Comparison of ENCODE assay signal across 1 cellular context in the genomic region with DNA sequence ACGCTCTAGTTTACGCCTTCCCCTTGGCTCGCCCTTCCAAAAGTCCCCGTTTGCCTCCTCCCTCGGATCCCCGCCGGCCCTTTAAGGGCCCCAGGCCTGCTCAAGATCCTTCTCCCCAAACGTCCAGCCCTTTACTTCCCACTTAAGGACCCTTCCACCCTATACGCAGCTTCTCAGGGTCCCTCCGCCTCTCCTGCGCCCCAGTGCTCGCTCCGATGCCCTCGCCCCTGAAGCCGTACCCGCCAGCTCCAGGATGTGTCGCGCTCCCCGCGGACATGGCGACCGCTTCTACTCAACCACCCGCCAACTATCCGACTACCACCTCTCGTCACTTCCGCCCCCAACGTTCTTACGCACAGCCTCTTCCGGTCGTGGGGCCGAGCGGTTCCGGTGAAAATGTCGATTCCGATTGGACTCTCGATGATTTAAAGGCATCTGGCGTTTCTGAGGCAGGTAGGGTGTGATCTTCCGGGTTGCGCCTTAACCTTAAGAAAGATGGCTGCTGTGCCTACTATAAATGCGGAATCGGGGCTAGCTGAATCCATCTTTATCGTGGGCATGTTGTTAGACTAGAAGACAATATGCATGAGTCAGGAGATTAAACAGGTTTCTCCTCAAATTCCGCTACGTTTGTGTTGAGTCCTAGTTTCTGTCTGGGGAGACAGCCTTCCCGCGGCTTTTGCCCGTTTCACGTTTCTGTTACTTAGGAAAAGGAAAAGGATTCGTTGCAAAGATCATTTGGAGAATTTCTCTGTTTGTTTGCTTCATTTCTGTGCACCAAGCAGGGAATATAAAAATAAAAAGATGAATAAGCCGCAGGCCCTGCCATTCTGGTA.
TF ChIP-seq lines count a peak whose summit lies in the region.

A gene (minus strand): TSS at position 317 of the 836 bp plus-strand sequence. CDS start 40 bp downstream, at position 277.

TF ChIP-seq in HepG2, 621 proteins besides CTCF, POLR2A, EP300 and RAD21 (continued from another document and continues in another):
- TF ChIP-seq, protein P1, sequence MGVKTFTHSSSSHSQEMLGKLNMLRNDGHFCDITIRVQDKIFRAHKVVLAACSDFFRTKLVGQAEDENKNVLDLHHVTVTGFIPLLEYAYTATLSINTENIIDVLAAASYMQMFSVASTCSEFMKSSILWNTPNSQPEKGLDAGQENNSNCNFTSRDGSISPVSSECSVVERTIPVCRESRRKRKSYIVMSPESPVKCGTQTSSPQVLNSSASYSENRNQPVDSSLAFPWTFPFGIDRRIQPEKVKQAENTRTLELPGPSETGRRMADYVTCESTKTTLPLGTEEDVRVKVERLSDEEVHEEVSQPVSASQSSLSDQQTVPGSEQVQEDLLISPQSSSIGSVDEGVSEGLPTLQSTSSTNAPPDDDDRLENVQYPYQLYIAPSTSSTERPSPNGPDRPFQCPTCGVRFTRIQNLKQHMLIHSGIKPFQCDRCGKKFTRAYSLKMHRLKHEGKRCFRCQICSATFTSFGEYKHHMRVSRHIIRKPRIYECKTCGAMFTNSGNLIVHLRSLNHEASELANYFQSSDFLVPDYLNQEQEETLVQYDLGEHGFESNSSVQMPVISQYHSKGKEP (CRISPR knock-in tag; IDR thresholded peaks at IDR 0.05): no peak; the same call in 1 of the 2 replicates
- TF ChIP-seq NFYB (CRISPR knock-in tag; IDR thresholded peaks at IDR 0.05) (peak; percentile 86), GFI1 (CRISPR knock-in tag; IDR thresholded peaks at IDR 0.05; ENCODE audit: borderline replicate concordance) (no peak), SMYD3 (CRISPR knock-in tag; IDR thresholded peaks at IDR 0.05) (0 out of 2 replicates have a peak, but pooled peaks have one; percentile 44), TARDBP (CRISPR knock-in tag; IDR thresholded peaks at IDR 0.05) (peak; percentile 79; the same call in 1 of the 2 replicates), ZNF570 (CRISPR knock-in tag; IDR thresholded peaks at IDR 0.05; ENCODE audit: borderline replicate concordance) (no peak), ZIK1 (CRISPR knock-in tag; IDR thresholded peaks at IDR 0.05; ENCODE audit: borderline replicate concordance, low read depth) (0 out of 2 replicates have a peak, but pooled peaks have one; percentile 30), SOX13 (IDR thresholded peaks at IDR 0.05) (no peak), SOX13 (CRISPR knock-in tag; conservative IDR thresholded peaks at IDR 0.05 in 1 of 2, IDR thresholded peaks at IDR 0.05 in 1 of 2) (no peak), CAMTA2 (CRISPR knock-in tag; IDR thresholded peaks at IDR 0.05; ENCODE audit: borderline replicate concordance) (no peak), DNMT3B (CRISPR knock-in tag; conservative IDR thresholded peaks at IDR 0.05) (no peak), ZNF644 (CRISPR knock-in tag; IDR thresholded peaks at IDR 0.05; ENCODE audit: low read depth) (no peak), REPIN1 (CRISPR knock-in tag; IDR thresholded peaks at IDR 0.05; ENCODE audit: borderline replicate concordance, low read depth) (peak; percentile 76; the same call in 1 of the 2 replicates), ZNF572 (CRISPR knock-in tag; IDR thresholded peaks at IDR 0.05) (peak; percentile 81; the same call in 1 of the 2 replicates), U2AF1 (optimal IDR thresholded peaks at IDR 0.05; ENCODE audit: low read depth, low read length) (no peak), ZNF776 (CRISPR knock-in tag; IDR thresholded peaks at IDR 0.05) (no peak), MED8 (CRISPR knock-in tag; IDR thresholded peaks at IDR 0.05; ENCODE audit: insufficient replicate concordance) (peak; percentile 45), ZNF224 (CRISPR knock-in tag; IDR thresholded peaks at IDR 0.05) (no peak), NFE2L1 (CRISPR knock-in tag; IDR thresholded peaks at IDR 0.05; ENCODE audit: borderline replicate concordance) (no peak), ZNF891 (CRISPR knock-in tag; IDR thresholded peaks at IDR 0.05) (no peak; the same call in 1 of the 2 replicates), SMAD9 (CRISPR knock-in tag; IDR thresholded peaks at IDR 0.05) (no peak), JUN (CRISPR knock-in tag; IDR thresholded peaks at IDR 0.05) (no peak), ZSCAN29 (CRISPR knock-in tag; conservative IDR thresholded peaks at IDR 0.05) (no peak), ZNF235 (CRISPR knock-in tag; IDR thresholded peaks at IDR 0.05; ENCODE audit: borderline replicate concordance) (no peak), ZNF17 (CRISPR knock-in tag; IDR thresholded peaks at IDR 0.05) (no peak), ZSCAN9 (CRISPR knock-in tag; IDR thresholded peaks at IDR 0.05; ENCODE audit: borderline replicate concordance) (no peak; the same call in 1 of the 2 replicates), PHF21A (CRISPR knock-in tag; IDR thresholded peaks at IDR 0.05) (peak; percentile 33; the same call in 1 of the 2 replicates), XBP1 (CRISPR knock-in tag; IDR thresholded peaks at IDR 0.05) (no peak), MAZ (IDR thresholded peaks at IDR 0.05; ENCODE audit: borderline replicate concordance, low read depth, low read length) (peak; percentile 45; the same call in 1 of the 2 replicates), MAZ (CRISPR knock-in tag; IDR thresholded peaks at IDR 0.05; ENCODE audit: low read depth) (peak; percentile 51; the same call in 1 of the 2 replicates), ZNF256 (CRISPR knock-in tag; conservative IDR thresholded peaks at IDR 0.05) (no peak), ZNF672 (CRISPR knock-in tag; IDR thresholded peaks at IDR 0.05) (0 out of 2 replicates have a peak, but pooled peaks have one; percentile 48), CREB1 (IDR thresholded peaks at IDR 0.05) (peak; percentile 91), CREB1 (CRISPR knock-in tag; IDR thresholded peaks at IDR 0.05) (peak; percentile 98), KDM1A (CRISPR knock-in tag; IDR thresholded peaks at IDR 0.05) (no peak), PTBP1 (IDR thresholded peaks at IDR 0.05; ENCODE audit: low read depth, low read length, poor library complexity, severe bottlenecking) (no peak), SNAI1 (CRISPR knock-in tag; IDR thresholded peaks at IDR 0.05; ENCODE audit: borderline replicate concordance) (no peak; the same call in 1 of the 2 replicates)
- TF ChIP-seq, protein P2, sequence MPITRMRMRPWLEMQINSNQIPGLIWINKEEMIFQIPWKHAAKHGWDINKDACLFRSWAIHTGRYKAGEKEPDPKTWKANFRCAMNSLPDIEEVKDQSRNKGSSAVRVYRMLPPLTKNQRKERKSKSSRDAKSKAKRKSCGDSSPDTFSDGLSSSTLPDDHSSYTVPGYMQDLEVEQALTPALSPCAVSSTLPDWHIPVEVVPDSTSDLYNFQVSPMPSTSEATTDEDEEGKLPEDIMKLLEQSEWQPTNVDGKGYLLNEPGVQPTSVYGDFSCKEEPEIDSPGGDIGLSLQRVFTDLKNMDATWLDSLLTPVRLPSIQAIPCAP (CRISPR knock-in tag; IDR thresholded peaks at IDR 0.05; ENCODE audit: low read depth): no peak
- TF ChIP-seq, protein P3, sequence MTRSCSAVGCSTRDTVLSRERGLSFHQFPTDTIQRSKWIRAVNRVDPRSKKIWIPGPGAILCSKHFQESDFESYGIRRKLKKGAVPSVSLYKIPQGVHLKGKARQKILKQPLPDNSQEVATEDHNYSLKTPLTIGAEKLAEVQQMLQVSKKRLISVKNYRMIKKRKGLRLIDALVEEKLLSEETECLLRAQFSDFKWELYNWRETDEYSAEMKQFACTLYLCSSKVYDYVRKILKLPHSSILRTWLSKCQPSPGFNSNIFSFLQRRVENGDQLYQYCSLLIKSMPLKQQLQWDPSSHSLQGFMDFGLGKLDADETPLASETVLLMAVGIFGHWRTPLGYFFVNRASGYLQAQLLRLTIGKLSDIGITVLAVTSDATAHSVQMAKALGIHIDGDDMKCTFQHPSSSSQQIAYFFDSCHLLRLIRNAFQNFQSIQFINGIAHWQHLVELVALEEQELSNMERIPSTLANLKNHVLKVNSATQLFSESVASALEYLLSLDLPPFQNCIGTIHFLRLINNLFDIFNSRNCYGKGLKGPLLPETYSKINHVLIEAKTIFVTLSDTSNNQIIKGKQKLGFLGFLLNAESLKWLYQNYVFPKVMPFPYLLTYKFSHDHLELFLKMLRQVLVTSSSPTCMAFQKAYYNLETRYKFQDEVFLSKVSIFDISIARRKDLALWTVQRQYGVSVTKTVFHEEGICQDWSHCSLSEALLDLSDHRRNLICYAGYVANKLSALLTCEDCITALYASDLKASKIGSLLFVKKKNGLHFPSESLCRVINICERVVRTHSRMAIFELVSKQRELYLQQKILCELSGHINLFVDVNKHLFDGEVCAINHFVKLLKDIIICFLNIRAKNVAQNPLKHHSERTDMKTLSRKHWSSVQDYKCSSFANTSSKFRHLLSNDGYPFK (CRISPR knock-in tag; IDR thresholded peaks at IDR 0.05; ENCODE audit: borderline replicate concordance): peak; percentile 89; the same call in 1 of the 2 replicates
- TF ChIP-seq, protein P4, sequence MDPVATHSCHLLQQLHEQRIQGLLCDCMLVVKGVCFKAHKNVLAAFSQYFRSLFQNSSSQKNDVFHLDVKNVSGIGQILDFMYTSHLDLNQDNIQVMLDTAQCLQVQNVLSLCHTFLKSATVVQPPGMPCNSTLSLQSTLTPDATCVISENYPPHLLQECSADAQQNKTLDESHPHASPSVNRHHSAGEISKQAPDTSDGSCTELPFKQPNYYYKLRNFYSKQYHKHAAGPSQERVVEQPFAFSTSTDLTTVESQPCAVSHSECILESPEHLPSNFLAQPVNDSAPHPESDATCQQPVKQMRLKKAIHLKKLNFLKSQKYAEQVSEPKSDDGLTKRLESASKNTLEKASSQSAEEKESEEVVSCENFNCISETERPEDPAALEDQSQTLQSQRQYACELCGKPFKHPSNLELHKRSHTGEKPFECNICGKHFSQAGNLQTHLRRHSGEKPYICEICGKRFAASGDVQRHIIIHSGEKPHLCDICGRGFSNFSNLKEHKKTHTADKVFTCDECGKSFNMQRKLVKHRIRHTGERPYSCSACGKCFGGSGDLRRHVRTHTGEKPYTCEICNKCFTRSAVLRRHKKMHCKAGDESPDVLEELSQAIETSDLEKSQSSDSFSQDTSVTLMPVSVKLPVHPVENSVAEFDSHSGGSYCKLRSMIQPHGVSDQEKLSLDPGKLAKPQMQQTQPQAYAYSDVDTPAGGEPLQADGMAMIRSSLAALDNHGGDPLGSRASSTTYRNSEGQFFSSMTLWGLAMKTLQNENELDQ (CRISPR knock-in tag; IDR thresholded peaks at IDR 0.05; ENCODE audit: borderline replicate concordance): no peak
- TF ChIP-seq, protein P5, sequence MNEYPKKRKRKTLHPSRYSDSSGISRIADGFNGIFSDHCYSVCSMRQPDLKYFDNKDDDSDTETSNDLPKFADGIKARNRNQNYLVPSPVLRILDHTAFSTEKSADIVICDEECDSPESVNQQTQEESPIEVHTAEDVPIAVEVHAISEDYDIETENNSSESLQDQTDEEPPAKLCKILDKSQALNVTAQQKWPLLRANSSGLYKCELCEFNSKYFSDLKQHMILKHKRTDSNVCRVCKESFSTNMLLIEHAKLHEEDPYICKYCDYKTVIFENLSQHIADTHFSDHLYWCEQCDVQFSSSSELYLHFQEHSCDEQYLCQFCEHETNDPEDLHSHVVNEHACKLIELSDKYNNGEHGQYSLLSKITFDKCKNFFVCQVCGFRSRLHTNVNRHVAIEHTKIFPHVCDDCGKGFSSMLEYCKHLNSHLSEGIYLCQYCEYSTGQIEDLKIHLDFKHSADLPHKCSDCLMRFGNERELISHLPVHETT (CRISPR knock-in tag; conservative IDR thresholded peaks at IDR 0.05): no peak
- TF ChIP-seq, protein P6, sequence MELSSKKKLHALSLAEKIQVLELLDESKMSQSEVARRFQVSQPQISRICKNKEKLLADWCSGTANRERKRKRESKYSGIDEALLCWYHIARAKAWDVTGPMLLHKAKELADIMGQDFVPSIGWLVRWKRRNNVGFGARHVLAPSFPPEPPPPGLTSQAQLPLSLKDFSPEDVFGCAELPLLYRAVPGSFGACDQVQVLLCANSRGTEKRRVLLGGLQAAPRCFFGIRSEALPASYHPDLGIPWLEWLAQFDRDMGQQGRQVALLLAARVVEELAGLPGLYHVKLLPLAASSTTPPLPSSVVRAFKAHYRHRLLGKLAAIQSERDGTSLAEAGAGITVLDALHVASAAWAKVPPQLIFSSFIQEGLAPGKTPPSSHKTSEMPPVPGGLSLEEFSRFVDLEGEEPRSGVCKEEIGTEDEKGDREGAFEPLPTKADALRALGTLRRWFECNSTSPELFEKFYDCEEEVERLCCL (CRISPR knock-in tag; IDR thresholded peaks at IDR 0.05; ENCODE audit: borderline replicate concordance): 0 out of 2 replicates have a peak, but pooled peaks have one; percentile 12
- TF ChIP-seq, protein P7, sequence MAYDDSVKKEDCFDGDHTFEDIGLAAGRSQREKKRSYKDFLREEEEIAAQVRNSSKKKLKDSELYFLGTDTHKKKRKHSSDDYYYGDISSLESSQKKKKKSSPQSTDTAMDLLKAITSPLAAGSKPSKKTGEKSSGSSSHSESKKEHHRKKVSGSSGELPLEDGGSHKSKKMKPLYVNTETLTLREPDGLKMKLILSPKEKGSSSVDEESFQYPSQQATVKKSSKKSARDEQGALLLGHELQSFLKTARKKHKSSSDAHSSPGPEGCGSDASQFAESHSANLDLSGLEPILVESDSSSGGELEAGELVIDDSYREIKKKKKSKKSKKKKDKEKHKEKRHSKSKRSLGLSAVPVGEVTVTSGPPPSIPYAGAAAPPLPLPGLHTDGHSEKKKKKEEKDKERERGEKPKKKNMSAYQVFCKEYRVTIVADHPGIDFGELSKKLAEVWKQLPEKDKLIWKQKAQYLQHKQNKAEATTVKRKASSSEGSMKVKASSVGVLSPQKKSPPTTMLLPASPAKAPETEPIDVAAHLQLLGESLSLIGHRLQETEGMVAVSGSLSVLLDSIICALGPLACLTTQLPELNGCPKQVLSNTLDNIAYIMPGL (CRISPR knock-in tag; IDR thresholded peaks at IDR 0.05; ENCODE audit: borderline replicate concordance in 1 of 2, low read depth in 1 of 2): peak; percentile 68 to 76; a peak in 3 of 4 replicates
- TF ChIP-seq, protein P8, sequence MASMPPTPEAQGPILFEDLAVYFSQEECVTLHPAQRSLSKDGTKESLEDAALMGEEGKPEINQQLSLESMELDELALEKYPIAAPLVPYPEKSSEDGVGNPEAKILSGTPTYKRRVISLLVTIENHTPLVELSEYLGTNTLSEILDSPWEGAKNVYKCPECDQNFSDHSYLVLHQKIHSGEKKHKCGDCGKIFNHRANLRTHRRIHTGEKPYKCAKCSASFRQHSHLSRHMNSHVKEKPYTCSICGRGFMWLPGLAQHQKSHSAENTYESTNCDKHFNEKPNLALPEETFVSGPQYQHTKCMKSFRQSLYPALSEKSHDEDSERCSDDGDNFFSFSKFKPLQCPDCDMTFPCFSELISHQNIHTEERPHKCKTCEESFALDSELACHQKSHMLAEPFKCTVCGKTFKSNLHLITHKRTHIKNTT (CRISPR knock-in tag; IDR thresholded peaks at IDR 0.05): no peak
- TF ChIP-seq, protein P9, sequence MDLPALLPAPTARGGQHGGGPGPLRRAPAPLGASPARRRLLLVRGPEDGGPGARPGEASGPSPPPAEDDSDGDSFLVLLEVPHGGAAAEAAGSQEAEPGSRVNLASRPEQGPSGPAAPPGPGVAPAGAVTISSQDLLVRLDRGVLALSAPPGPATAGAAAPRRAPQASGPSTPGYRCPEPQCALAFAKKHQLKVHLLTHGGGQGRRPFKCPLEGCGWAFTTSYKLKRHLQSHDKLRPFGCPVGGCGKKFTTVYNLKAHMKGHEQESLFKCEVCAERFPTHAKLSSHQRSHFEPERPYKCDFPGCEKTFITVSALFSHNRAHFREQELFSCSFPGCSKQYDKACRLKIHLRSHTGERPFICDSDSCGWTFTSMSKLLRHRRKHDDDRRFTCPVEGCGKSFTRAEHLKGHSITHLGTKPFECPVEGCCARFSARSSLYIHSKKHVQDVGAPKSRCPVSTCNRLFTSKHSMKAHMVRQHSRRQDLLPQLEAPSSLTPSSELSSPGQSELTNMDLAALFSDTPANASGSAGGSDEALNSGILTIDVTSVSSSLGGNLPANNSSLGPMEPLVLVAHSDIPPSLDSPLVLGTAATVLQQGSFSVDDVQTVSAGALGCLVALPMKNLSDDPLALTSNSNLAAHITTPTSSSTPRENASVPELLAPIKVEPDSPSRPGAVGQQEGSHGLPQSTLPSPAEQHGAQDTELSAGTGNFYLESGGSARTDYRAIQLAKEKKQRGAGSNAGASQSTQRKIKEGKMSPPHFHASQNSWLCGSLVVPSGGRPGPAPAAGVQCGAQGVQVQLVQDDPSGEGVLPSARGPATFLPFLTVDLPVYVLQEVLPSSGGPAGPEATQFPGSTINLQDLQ (CRISPR knock-in tag; IDR thresholded peaks at IDR 0.05): no peak
